ENCODE assay signal across 17 cellular contexts in the genomic region with DNA sequence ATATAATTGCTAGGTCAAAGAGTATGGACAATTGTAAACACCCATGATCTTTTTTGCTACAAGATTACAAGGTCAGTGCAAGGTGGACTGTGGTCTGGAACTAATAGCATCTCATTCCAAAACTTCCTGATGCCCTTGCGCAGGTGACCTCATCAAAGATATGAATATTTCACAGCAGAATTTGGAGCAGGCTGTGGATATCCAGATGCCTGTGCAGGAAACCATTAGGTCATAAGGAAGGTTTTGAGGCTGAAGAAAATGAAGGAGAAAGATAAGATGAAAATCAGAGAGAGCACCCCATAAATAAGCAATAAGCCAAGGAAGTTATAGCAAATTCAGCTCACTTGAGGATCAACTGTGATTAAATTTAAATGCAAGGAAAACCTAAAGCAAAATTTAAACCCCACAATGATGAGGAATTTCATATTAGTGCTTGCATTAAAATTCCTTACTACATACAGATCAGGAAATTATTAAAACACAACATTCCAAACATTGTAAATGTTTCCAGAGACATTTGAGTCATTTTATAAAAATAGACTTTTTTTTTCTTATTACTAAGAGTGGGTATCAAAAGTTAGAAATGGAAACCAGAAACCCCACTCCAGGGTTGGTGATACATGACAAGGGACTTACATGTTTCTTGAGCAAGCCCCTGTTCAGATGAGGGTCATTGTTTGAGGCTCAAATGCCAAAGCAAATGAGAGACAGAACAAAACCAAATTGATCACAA.
"Had no signal": no experiment of that assay in that cellular context is flagged by ENCODE, and none has a peak within 500 bp of the region (broad histone marks: within the 10 kb centered on the region; RNA-seq: fewer than 3 reads in every experiment).

No MANE protein-coding gene starts in this region.

- H3K4me3 ChIP-seq: mucosa of descending colon, ovary, right lobe of liver, testis, upper lobe of left lung had no signal

- H3K4me1 ChIP-seq: right lobe of liver, testis, upper lobe of left lung had no signal

- H3K9me3 Mint-ChIP-seq: stimulated activated memory B cell treated with anti-CD40 and anti-IgM and Interleukin-4, amounts not matched to agents 10 μg/mL and 1 μg/mL and 100 μg/mL, for 72 hours had no signal

- H3K27ac ChIP-seq: ovary, right lobe of liver, testis, upper lobe of left lung had no signal

- H3K9me3 ChIP-seq: mucosa of descending colon, ovary, right lobe of liver, testis, upper lobe of left lung had no signal

- H3K4me3 Mint-ChIP-seq: activated CD4-positive, alpha-beta T cell treated with anti-CD3 and anti-CD28 coated beads for 36 hours; activated naive CD8-positive, alpha-beta T cell; memory B cell; naive B cell; neural crest cell; stimulated activated memory B cell treated with anti-CD40 and anti-IgM and Interleukin-4, amounts not matched to agents 10 μg/mL and 1 μg/mL and 100 μg/mL, for 72 hours; WTC11 had no signal

- H3K36me3 ChIP-seq: ovary, right lobe of liver, upper lobe of left lung had no signal

- H3K4me1 Mint-ChIP-seq: memory B cell; stimulated activated memory B cell treated with anti-CD40 and anti-IgM and Interleukin-4, amounts not matched to agents 10 μg/mL and 1 μg/mL and 100 μg/mL, for 72 hours had no signal

- DNase-seq: activated CD4-positive, alpha-beta T cell treated with anti-CD3 and anti-CD28 coated beads for 36 hours; activated CD4-positive, alpha-beta T cell treated with anti-CD3 and anti-CD28 coated beads, Interleukin-2, amount 50 U/mL, for 48 hours; activated T-cell treated with anti-CD3 and anti-CD28 coated beads for 4 hours; amniotic stem cell; erythroblast; mucosa of descending colon; naive B cell; ovary; right lobe of liver; stimulated activated CD4-positive, alpha-beta T cell treated with anti-CD3 and anti-CD28 coated beads, Interleukin-4, amount 100 ng/mL, for 4 hours; testis; upper lobe of left lung had no signal

- H3K27me3 Mint-ChIP-seq: activated CD4-positive, alpha-beta T cell treated with anti-CD3 and anti-CD28 coated beads for 36 hours; activated naive CD8-positive, alpha-beta T cell; memory B cell; stimulated activated memory B cell treated with anti-CD40 and anti-IgM and Interleukin-4, amounts not matched to agents 10 μg/mL and 1 μg/mL and 100 μg/mL, for 72 hours had no signal

- H3K27me3 ChIP-seq: ovary, right lobe of liver, testis, upper lobe of left lung had no signal

- ATAC-seq: activated CD4-positive, alpha-beta T cell treated with anti-CD3 and anti-CD28 coated beads for 36 hours; mucosa of descending colon; right lobe of liver; stimulated activated memory B cell treated with anti-CD40 and anti-IgM and Interleukin-4, amounts not matched to agents 10 μg/mL and 1 μg/mL and 100 μg/mL, for 72 hours; WTC11 had no signal
